Comparison of ENCODE assay signal across 1 cellular context in the genomic region with DNA sequence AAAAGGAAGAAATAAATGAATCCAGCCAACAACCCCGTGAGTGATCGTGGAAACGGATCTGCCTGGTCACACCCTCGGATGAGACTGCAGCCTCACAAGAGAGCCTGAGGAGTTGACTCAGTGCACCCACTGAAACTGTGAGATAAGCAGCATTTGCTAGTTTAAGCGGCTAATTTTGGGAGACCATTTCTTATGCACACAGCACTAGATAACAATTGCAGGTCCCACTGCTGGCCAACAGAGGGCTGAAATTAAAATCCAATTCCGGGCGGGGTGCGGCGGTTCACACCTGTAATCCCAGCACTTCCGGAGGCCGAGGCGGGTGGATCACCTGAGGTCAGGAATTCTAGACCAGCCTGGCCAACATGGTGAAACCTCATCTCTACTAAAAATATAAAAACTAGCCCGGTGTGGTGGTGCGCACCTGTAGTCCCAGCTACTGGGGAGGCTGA.
TF ChIP-seq lines count a peak whose summit lies in the region.

No MANE protein-coding gene starts in this region.

TF ChIP-seq in K562, 482 proteins besides CTCF, POLR2A, EP300 and RAD21 (continued from another document and continues in another):
- TF ChIP-seq, protein P1, sequence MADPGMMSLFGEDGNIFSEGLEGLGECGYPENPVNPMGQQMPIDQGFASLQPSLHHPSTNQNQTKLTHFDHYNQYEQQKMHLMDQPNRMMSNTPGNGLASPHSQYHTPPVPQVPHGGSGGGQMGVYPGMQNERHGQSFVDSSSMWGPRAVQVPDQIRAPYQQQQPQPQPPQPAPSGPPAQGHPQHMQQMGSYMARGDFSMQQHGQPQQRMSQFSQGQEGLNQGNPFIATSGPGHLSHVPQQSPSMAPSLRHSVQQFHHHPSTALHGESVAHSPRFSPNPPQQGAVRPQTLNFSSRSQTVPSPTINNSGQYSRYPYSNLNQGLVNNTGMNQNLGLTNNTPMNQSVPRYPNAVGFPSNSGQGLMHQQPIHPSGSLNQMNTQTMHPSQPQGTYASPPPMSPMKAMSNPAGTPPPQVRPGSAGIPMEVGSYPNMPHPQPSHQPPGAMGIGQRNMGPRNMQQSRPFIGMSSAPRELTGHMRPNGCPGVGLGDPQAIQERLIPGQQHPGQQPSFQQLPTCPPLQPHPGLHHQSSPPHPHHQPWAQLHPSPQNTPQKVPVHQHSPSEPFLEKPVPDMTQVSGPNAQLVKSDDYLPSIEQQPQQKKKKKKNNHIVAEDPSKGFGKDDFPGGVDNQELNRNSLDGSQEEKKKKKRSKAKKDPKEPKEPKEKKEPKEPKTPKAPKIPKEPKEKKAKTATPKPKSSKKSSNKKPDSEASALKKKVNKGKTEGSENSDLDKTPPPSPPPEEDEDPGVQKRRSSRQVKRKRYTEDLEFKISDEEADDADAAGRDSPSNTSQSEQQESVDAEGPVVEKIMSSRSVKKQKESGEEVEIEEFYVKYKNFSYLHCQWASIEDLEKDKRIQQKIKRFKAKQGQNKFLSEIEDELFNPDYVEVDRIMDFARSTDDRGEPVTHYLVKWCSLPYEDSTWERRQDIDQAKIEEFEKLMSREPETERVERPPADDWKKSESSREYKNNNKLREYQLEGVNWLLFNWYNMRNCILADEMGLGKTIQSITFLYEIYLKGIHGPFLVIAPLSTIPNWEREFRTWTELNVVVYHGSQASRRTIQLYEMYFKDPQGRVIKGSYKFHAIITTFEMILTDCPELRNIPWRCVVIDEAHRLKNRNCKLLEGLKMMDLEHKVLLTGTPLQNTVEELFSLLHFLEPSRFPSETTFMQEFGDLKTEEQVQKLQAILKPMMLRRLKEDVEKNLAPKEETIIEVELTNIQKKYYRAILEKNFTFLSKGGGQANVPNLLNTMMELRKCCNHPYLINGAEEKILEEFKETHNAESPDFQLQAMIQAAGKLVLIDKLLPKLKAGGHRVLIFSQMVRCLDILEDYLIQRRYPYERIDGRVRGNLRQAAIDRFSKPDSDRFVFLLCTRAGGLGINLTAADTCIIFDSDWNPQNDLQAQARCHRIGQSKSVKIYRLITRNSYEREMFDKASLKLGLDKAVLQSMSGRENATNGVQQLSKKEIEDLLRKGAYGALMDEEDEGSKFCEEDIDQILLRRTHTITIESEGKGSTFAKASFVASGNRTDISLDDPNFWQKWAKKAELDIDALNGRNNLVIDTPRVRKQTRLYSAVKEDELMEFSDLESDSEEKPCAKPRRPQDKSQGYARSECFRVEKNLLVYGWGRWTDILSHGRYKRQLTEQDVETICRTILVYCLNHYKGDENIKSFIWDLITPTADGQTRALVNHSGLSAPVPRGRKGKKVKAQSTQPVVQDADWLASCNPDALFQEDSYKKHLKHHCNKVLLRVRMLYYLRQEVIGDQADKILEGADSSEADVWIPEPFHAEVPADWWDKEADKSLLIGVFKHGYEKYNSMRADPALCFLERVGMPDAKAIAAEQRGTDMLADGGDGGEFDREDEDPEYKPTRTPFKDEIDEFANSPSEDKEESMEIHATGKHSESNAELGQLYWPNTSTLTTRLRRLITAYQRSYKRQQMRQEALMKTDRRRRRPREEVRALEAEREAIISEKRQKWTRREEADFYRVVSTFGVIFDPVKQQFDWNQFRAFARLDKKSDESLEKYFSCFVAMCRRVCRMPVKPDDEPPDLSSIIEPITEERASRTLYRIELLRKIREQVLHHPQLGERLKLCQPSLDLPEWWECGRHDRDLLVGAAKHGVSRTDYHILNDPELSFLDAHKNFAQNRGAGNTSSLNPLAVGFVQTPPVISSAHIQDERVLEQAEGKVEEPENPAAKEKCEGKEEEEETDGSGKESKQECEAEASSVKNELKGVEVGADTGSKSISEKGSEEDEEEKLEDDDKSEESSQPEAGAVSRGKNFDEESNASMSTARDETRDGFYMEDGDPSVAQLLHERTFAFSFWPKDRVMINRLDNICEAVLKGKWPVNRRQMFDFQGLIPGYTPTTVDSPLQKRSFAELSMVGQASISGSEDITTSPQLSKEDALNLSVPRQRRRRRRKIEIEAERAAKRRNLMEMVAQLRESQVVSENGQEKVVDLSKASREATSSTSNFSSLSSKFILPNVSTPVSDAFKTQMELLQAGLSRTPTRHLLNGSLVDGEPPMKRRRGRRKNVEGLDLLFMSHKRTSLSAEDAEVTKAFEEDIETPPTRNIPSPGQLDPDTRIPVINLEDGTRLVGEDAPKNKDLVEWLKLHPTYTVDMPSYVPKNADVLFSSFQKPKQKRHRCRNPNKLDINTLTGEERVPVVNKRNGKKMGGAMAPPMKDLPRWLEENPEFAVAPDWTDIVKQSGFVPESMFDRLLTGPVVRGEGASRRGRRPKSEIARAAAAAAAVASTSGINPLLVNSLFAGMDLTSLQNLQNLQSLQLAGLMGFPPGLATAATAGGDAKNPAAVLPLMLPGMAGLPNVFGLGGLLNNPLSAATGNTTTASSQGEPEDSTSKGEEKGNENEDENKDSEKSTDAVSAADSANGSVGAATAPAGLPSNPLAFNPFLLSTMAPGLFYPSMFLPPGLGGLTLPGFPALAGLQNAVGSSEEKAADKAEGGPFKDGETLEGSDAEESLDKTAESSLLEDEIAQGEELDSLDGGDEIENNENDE (IDR thresholded peaks at IDR 0.05; ENCODE audit: low read depth, low read length), result no peak
- TF ChIP-seq, protein P2, sequence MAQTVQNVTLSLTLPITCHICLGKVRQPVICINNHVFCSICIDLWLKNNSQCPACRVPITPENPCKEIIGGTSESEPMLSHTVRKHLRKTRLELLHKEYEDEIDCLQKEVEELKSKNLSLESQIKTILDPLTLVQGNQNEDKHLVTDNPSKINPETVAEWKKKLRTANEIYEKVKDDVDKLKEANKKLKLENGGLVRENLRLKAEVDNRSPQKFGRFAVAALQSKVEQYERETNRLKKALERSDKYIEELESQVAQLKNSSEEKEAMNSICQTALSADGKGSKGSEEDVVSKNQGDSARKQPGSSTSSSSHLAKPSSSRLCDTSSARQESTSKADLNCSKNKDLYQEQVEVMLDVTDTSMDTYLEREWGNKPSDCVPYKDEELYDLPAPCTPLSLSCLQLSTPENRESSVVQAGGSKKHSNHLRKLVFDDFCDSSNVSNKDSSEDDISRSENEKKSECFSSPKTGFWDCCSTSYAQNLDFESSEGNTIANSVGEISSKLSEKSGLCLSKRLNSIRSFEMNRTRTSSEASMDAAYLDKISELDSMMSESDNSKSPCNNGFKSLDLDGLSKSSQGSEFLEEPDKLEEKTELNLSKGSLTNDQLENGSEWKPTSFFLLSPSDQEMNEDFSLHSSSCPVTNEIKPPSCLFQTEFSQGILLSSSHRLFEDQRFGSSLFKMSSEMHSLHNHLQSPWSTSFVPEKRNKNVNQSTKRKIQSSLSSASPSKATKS (CRISPR knock-in tag; IDR thresholded peaks at IDR 0.05), result no peak
- TF ChIP-seq BMI1 (IDR thresholded peaks at IDR 0.05; ENCODE audit: low read length) (no peak), ZNF212 (CRISPR knock-in tag; IDR thresholded peaks at IDR 0.05) (no peak), MYBL2 (IDR thresholded peaks at IDR 0.05; ENCODE audit: low read depth) (no peak), MYBL2 (CRISPR knock-in tag; IDR thresholded peaks at IDR 0.05; ENCODE audit: borderline replicate concordance) (no peak), MIER1 (IDR thresholded peaks at IDR 0.05; ENCODE audit: low read depth) (no peak)
- TF ChIP-seq, protein P3, sequence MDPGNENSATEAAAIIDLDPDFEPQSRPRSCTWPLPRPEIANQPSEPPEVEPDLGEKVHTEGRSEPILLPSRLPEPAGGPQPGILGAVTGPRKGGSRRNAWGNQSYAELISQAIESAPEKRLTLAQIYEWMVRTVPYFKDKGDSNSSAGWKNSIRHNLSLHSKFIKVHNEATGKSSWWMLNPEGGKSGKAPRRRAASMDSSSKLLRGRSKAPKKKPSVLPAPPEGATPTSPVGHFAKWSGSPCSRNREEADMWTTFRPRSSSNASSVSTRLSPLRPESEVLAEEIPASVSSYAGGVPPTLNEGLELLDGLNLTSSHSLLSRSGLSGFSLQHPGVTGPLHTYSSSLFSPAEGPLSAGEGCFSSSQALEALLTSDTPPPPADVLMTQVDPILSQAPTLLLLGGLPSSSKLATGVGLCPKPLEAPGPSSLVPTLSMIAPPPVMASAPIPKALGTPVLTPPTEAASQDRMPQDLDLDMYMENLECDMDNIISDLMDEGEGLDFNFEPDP (CRISPR knock-in tag; IDR thresholded peaks at IDR 0.05), result no peak
- TF ChIP-seq, protein P4, sequence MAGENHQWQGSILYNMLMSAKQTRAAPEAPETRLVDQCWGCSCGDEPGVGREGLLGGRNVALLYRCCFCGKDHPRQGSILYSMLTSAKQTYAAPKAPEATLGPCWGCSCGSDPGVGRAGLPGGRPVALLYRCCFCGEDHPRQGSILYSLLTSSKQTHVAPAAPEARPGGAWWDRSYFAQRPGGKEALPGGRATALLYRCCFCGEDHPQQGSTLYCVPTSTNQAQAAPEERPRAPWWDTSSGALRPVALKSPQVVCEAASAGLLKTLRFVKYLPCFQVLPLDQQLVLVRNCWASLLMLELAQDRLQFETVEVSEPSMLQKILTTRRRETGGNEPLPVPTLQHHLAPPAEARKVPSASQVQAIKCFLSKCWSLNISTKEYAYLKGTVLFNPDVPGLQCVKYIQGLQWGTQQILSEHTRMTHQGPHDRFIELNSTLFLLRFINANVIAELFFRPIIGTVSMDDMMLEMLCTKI (IDR thresholded peaks at IDR 0.05; ENCODE audit: partially characterized antibody), result no peak
- TF ChIP-seq, protein P5, sequence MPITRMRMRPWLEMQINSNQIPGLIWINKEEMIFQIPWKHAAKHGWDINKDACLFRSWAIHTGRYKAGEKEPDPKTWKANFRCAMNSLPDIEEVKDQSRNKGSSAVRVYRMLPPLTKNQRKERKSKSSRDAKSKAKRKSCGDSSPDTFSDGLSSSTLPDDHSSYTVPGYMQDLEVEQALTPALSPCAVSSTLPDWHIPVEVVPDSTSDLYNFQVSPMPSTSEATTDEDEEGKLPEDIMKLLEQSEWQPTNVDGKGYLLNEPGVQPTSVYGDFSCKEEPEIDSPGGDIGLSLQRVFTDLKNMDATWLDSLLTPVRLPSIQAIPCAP (CRISPR knock-in tag; IDR thresholded peaks at IDR 0.05; ENCODE audit: borderline replicate concordance), result no peak
- TF ChIP-seq, protein P6, sequence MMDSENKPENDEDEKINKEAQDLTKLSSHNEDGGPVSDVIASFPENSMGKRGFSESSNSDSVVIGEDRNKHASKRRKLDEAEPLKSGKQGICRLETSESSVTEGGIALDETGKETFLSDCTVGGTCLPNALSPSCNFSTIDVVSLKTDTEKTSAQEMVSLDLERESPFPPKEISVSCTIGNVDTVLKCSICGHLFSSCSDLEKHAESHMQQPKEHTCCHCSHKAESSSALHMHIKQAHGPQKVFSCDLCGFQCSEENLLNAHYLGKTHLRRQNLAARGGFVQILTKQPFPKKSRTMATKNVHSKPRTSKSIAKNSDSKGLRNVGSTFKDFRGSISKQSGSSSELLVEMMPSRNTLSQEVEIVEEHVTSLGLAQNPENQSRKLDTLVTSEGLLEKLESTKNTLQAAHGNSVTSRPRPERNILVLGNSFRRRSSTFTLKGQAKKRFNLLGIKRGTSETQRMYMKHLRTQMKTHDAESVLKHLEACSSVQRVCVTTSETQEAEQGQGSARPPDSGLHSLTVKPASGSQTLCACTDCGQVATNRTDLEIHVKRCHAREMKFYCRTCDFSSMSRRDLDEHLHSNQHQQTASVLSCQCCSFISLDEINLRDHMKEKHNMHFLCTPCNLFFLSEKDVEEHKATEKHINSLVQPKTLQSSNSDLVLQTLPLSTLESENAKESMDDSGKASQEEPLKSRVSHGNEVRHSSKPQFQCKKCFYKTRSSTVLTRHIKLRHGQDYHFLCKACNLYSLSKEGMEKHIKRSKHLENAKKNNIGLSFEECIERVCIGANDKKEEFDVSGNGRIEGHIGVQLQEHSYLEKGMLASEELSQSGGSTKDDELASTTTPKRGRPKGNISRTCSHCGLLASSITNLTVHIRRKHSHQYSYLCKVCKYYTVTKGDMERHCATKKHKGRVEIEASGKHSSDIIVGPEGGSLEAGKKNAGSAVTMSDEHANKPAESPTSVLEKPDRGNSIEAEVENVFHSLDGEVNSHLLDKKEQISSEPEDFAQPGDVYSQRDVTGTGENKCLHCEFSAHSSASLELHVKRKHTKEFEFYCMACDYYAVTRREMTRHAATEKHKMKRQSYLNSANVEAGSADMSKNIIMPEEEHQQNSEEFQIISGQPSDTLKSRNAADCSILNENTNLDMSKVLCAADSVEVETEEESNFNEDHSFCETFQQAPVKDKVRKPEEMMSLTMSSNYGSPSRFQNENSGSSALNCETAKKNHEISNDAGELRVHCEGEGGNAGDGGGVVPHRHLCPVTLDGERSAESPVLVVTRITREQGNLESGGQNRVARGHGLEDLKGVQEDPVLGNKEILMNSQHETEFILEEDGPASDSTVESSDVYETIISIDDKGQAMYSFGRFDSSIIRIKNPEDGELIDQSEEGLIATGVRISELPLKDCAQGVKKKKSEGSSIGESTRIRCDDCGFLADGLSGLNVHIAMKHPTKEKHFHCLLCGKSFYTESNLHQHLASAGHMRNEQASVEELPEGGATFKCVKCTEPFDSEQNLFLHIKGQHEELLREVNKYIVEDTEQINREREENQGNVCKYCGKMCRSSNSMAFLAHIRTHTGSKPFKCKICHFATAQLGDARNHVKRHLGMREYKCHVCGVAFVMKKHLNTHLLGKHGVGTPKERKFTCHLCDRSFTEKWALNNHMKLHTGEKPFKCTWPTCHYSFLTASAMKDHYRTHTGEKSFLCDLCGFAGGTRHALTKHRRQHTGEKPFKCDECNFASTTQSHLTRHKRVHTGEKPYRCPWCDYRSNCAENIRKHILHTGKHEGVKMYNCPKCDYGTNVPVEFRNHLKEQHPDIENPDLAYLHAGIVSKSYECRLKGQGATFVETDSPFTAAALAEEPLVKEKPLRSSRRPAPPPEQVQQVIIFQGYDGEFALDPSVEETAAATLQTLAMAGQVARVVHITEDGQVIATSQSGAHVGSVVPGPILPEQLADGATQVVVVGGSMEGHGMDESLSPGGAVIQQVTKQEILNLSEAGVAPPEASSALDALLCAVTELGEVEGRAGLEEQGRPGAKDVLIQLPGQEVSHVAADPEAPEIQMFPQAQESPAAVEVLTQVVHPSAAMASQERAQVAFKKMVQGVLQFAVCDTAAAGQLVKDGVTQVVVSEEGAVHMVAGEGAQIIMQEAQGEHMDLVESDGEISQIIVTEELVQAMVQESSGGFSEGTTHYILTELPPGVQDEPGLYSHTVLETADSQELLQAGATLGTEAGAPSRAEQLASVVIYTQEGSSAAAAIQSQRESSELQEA (IDR thresholded peaks at IDR 0.05; ENCODE audit: low read depth), result no peak
